21 cellular contexts compared by ENCODE assay signal in the genomic region with DNA sequence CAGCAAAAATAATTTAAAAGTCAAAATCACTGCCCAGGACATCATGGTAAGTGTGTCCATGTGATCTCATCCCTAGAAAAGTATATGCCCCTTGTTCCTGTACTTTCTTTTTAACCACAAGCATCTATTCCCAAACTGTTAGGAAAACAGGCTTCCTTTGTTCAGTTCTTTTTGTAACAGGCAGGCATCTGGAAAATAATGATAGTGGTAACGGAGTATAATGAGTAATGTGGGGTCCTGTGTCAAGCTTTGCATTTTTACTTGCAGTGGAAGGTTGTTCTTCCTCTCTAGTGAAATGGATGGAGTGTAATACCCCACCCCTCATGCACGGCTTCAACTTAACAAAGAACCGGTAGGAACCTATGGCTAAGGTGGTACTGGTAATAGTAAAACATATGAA.
DNase-seq lines count a peak whose midpoint lies in the region; ATAC-seq and TF ChIP-seq lines count a peak whose summit lies in the region.
"Had no signal": no experiment of that assay in that cellular context is flagged by ENCODE, and none has a peak within 500 bp of the region (broad histone marks: within the 10 kb centered on the region; RNA-seq: fewer than 3 reads in every experiment).

No MANE protein-coding gene starts in this region.

- H3K27ac ChIP-seq in caudate nucleus (ENCODE audit: low read depth, low read length), result peak overlapping the region; percentile 28
- H3K27ac ChIP-seq: A549, GM23248 had no signal

- ATAC-seq in sciatic nerve (peak; percentile 51), mucosa of descending colon (no peak), left lobe of liver (no peak), HG03095 (IDR thresholded peaks at IDR 0.05; ENCODE audit: unreplicated experiment) (no peak)
- ATAC-seq: A549; CD8-positive, alpha-beta T cell; GM12878 had no signal

- DNase-seq in HT1080 (ENCODE audit: low read depth) (peak; percentile 54), NCI-H2227 (lab: John Stamatoyannopoulos, UW; ENCODE audit: unreplicated experiment) (peak; percentile 25), caudate nucleus (lab: John Stamatoyannopoulos, UW) (no peak), sciatic nerve (ENCODE audit: low spot score) (no peak), mucosa of descending colon (no peak), left lobe of liver (ENCODE audit: low spot score) (no peak)
- no peak for DNase-seq in activated naive CD4-positive, alpha-beta T cell (lab: John Stamatoyannopoulos, UW)
- DNase-seq: 8988T; ACHN; C1 segment of cervical spinal cord; CD8-positive, alpha-beta T cell; DMS 273 treated with DMSO at 0.1 percent for 48 hours; DMS79; EL; GDM1; GM23248; H7; HCEC 1CT had no signal

- H3K36me3 ChIP-seq in mucosa of descending colon (ENCODE audit: low read depth), result no peaks in the 10 kb centered on the region

- no peak overlapping the region for H3K4me3 ChIP-seq in mucosa of descending colon
- H3K4me3 ChIP-seq: A549, GM12878, GM23248 had no signal

- no peak for TF ChIP-seq CTCF in mucosa of descending colon (IDR thresholded peaks at IDR 0.05)

- H3K4me1 ChIP-seq in mucosa of descending colon (ENCODE audit: low read depth), result no peaks in the 10 kb centered on the region
- H3K4me1 ChIP-seq: A549 had no signal

- intact Hi-C loops in sciatic nerve (cut with DNase I) (no loop called here), mucosa of descending colon (cut with DNase I, micrococcal nuclease) (no loop called here)

- no peaks in the 10 kb centered on the region for H3K9me3 ChIP-seq in mucosa of descending colon
- H3K9me3 ChIP-seq: A549 had no signal

Comparison
In these comparisons a context has a peak if more than half of its experiments do, and no peak if none do; other contexts are left out.
1. DNase-seq: peak in HT1080 (single experiment) and NCI-H2227 (single experiment); none in caudate nucleus (0 of 61), sciatic nerve (single experiment), mucosa of descending colon (0 of 3), left lobe of liver (single experiment) and activated naive CD4-positive, alpha-beta T cell (0 of 4).